Comparison of ENCODE assay signal across 7 cellular contexts in genomic region chrX:22462959-22463358, GRCh38.
"Had no signal": no experiment of that assay in that cellular context is flagged by ENCODE, and none has a peak within 500 bp of the region (broad histone marks: within the 10 kb centered on the region; RNA-seq: fewer than 3 reads in every experiment).

No MANE protein-coding gene starts in this region.

- H3K27ac Mint-ChIP-seq: IgD-negative memory B cell had no signal

- H3K27me3 Mint-ChIP-seq: IgD-negative memory B cell had no signal

- H3K36me3 Mint-ChIP-seq: IgD-negative memory B cell had no signal

- H3K4me1 ChIP-seq: HAP-1 had no signal

- H3K4me3 ChIP-seq: GM23248, HAP-1 had no signal

- H2AFZ ChIP-seq: GM23248 had no signal

- H3K27ac ChIP-seq: GM23248 had no signal

- ATAC-seq: HCT116 had no signal

- H3K36me3 ChIP-seq: HAP-1 had no signal

- H3K9ac ChIP-seq: GM23248 had no signal

- H3K4me3 Mint-ChIP-seq: IgD-negative memory B cell had no signal

- H3K9me3 ChIP-seq: HAP-1 had no signal

- DNase-seq: GM23248, GOT3, H7, KG1 had no signal
